Comparison of ENCODE assay signal across 15 cellular contexts in the genomic region with DNA sequence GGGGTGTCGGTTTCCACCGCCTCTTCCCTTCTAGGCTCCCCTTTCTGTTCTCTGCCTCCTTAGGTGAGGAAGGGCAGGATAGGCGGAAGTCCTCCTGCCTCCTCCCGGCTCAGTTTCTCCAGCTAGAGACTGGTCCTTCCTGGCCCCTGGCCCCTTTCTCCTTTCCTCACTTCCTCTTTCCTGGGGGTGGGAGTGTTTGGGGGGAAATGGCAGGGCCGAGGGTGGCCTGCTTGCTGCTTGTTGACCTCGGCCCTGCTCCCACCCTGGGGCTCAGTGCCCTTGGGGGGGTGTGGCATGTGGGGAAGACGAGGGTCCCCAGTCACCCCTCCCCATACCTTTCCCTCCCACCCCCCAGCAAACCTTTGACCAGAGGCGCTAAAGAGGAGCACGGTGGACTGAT. TPM values are rescaled to one million over a fixed set of nuclear protein-coding genes. Genes with fewer than 3 reads are reported as not detected.
DNase-seq lines count a peak whose midpoint lies in the region; ATAC-seq, FAIRE-seq and TF ChIP-seq lines count a peak whose summit lies in the region.
"Had no signal": no experiment of that assay in that cellular context is flagged by ENCODE, and none has a peak within 500 bp of the region (broad histone marks: within the 10 kb centered on the region; RNA-seq: fewer than 3 reads in every experiment).

No MANE protein-coding gene starts in this region.

- 66 to 67% methylated on average over 9 of the region's 9 CpGs for WGBS in heart right ventricle, 2 donors

- H4K20me1 ChIP-seq in astrocyte (ENCODE audit: insufficient read depth, low read length): peaks cover 94% of the 10 kb centered on the region

- no peak overlapping the region for H3K4me2 ChIP-seq in astrocyte (ENCODE audit: low read length)

- H3K36me3 Mint-ChIP-seq in CD8-positive, alpha-beta T cell: peaks cover 62% of the 10 kb centered on the region
- peaks cover 17% of the 10 kb centered on the region for H3K36me3 Mint-ChIP-seq in astrocyte (ENCODE audit: low read depth, unreplicated experiment)
- peaks cover 40% of the 10 kb centered on the region for H3K36me3 Mint-ChIP-seq in nephron progenitor cell (ENCODE audit: low read depth)

- H3K27me3 ChIP-seq in CD8-positive, alpha-beta T cell (ENCODE audit: insufficient read depth, low read length): no peaks in the 10 kb centered on the region
- H3K27me3 ChIP-seq in astrocyte (ENCODE audit: insufficient read depth, low read length) (no peaks in the 10 kb centered on the region), heart right ventricle (no peaks in the 10 kb centered on the region)
- H3K27me3 ChIP-seq: Peyer's patch, thyroid gland had no signal

- POLR2A ChIA-PET in CD8-positive, alpha-beta T cell (lab: Charles Lee): no interaction called here
- POLR2A ChIA-PET in HEK293 (lab: Yijun Ruan, JAX): interaction anchor here (1.6 kb wide), 1 partner anchor 12 kb away, joined by 4 read pairs; no protein-coding TSS in a partner anchor

- H3K79me2 ChIP-seq in astrocyte (ENCODE audit: insufficient read depth, low read length): peaks cover 99% of the 10 kb centered on the region

- no peak overlapping the region for H2AFZ ChIP-seq in astrocyte (ENCODE audit: low read depth, low read length)

- no peaks in the 10 kb centered on the region for H3K9me3 Mint-ChIP-seq in CD8-positive, alpha-beta T cell
- H3K9me3 Mint-ChIP-seq in astrocyte (ENCODE audit: unreplicated experiment) (no peaks in the 10 kb centered on the region), nephron progenitor cell (no peaks in the 10 kb centered on the region)

- intact Hi-C loops in CD8-positive, alpha-beta T cell (cut with DNase I, micrococcal nuclease): loop anchor here (10.0 kb wide), 3 partner anchors 465 to 655 kb away; a partner anchor contains a TSS
- intact Hi-C loops in heart right ventricle (cut with DNase I): no loop called here

- no peak for FAIRE-seq in astrocyte (lab: Jason Lieb, UNC)

- H3K4me1 Mint-ChIP-seq in CD8-positive, alpha-beta T cell (ENCODE audit: low read depth): peaks cover 54% of the 10 kb centered on the region
- H3K4me1 Mint-ChIP-seq in astrocyte (ENCODE audit: low read depth, unreplicated experiment): peaks cover 28% of the 10 kb centered on the region
- H3K4me1 Mint-ChIP-seq in nephron progenitor cell: peaks cover 43% of the 10 kb centered on the region

- H3K9ac ChIP-seq in astrocyte (ENCODE audit: low read length): no peak overlapping the region

- H3K36me3 ChIP-seq in CD8-positive, alpha-beta T cell (ENCODE audit: insufficient read depth, low read length): peaks cover 55% of the 10 kb centered on the region
- H3K36me3 ChIP-seq in HEK293 (ENCODE audit: control insufficient read depth in 2 of 2, insufficient read depth in 1 of 2, low read length in 2 of 2): peaks cover 52 to 84% of the 10 kb centered on the region in 2 experiments
- H3K36me3 ChIP-seq in astrocyte (ENCODE audit: insufficient read depth, low read length): peaks cover 21% of the 10 kb centered on the region
- H3K36me3 ChIP-seq in heart right ventricle: peaks cover 0 to 65% (median 38%) of the 10 kb centered on the region in 9 donors

- peak overlapping the region; percentile 79 for H3K27ac Mint-ChIP-seq in CD8-positive, alpha-beta T cell
- H3K27ac Mint-ChIP-seq in astrocyte (ENCODE audit: unreplicated experiment) (no peak overlapping the region), nephron progenitor cell (peak overlapping the region; percentile 99)

- H3K9me3 ChIP-seq in CD8-positive, alpha-beta T cell (ENCODE audit: low read length): no peaks in the 10 kb centered on the region
- H3K9me3 ChIP-seq in HEK293 (ENCODE audit: control insufficient read depth, insufficient read depth, low read depth, low read length) (no peaks in the 10 kb centered on the region), astrocyte (ENCODE audit: insufficient read depth, low read depth, low read length) (no peaks in the 10 kb centered on the region), heart right ventricle (no peaks in the 10 kb centered on the region)
- H3K9me3 ChIP-seq: Peyer's patch, psoas muscle, thyroid gland had no signal

- no peaks in the 10 kb centered on the region for H3K27me3 Mint-ChIP-seq in CD8-positive, alpha-beta T cell (ENCODE audit: low read depth)
- H3K27me3 Mint-ChIP-seq in astrocyte (ENCODE audit: low read depth, unreplicated experiment) (no peaks in the 10 kb centered on the region), nephron progenitor cell (ENCODE audit: low read depth, poor library complexity) (no peaks in the 10 kb centered on the region)

- H3K27ac ChIP-seq in CD8-positive, alpha-beta T cell (ENCODE audit: low read depth, low read length): no peak overlapping the region
- H3K27ac ChIP-seq in HEK293 (ENCODE audit: extremely low read depth, low read depth, low read length) (no peak overlapping the region), astrocyte (ENCODE audit: low read depth, low read length) (no peak overlapping the region), heart right ventricle (no peak overlapping the region)
- H3K27ac ChIP-seq: Peyer's patch, psoas muscle, thyroid gland had no signal

- no peak for TF ChIP-seq CTCF in CD8-positive, alpha-beta T cell (IDR thresholded peaks at IDR 0.05)
- TF ChIP-seq CTCF in HEK293 (tag by site-specific recombination; IDR thresholded peaks at IDR 0.05) (no peak), astrocyte (IDR thresholded peaks at IDR 0.05; ENCODE audit: insufficient read depth, low read depth, low read length) (no peak), nephron progenitor cell (IDR thresholded peaks at IDR 0.05) (no peak), heart right ventricle (IDR thresholded peaks at IDR 0.05) (no peak)

- no peak overlapping the region for H3K4me3 ChIP-seq in CD8-positive, alpha-beta T cell (ENCODE audit: low read depth, low read length)
- H3K4me3 ChIP-seq in HEK293 (ENCODE audit: low read depth, low read length) (no peak overlapping the region), astrocyte (ENCODE audit: insufficient read depth, low read depth, low read length) (no peak overlapping the region), heart right ventricle (no peak overlapping the region)
- H3K4me3 ChIP-seq: Peyer's patch, psoas muscle, thyroid gland had no signal

- no peak for DNase-seq in CD8-positive, alpha-beta T cell
- no peak for DNase-seq in astrocyte (ENCODE audit: low read depth)
- DNase-seq in nephron progenitor cell: no peak
- DNase-seq in UCSD-AML1 (lab: John Stamatoyannopoulos, UW; ENCODE audit: unreplicated experiment): no peak
- DNase-seq in OCI-M2 (lab: John Stamatoyannopoulos, UW; ENCODE audit: unreplicated experiment): no peak
- no peak for DNase-seq in heart right ventricle
- DNase-seq: activated CD4-positive, alpha-beta T cell treated with anti-CD3 and anti-CD28 coated beads for 48 hours; kidney glomerular epithelial cell; NCI-H187 treated with DMSO at 0.1 percent for 48 hours; NCI-H526 treated with DMSO at 0.1 percent for 48 hours; Peyer's patch; SW 1271; thyroid gland had no signal

- H3K4me3 Mint-ChIP-seq in CD8-positive, alpha-beta T cell: no peak overlapping the region
- peak overlapping the region; percentile 45 for H3K4me3 Mint-ChIP-seq in astrocyte (ENCODE audit: unreplicated experiment)
- H3K4me3 Mint-ChIP-seq in nephron progenitor cell: peak overlapping the region; percentile 69

- peaks cover 41% of the 10 kb centered on the region for H3K4me1 ChIP-seq in CD8-positive, alpha-beta T cell (ENCODE audit: insufficient read depth, low read length)
- peaks cover 11% of the 10 kb centered on the region for H3K4me1 ChIP-seq in HEK293 (ENCODE audit: control insufficient read depth, insufficient read depth, low read length)
- peaks cover 26% of the 10 kb centered on the region for H3K4me1 ChIP-seq in astrocyte (ENCODE audit: insufficient read depth, low read length)
- H3K4me1 ChIP-seq in heart right ventricle: peaks cover 35 to 53% (median 43%) of the 10 kb centered on the region in 9 donors

- no peak for ATAC-seq in CD8-positive, alpha-beta T cell
- ATAC-seq in heart right ventricle: no peak
- ATAC-seq: psoas muscle had no signal

- CTCF ChIA-PET in CD8-positive, alpha-beta T cell (lab: Charles Lee): no interaction called here
- CTCF ChIA-PET in HEK293 (lab: Yijun Ruan, JAX): interaction anchor here (0.6 to 1.7 kb wide), 3 partner anchors 12 to 650 kb away, joined by 3 to 10 read pairs (median 3); no protein-coding TSS in a partner anchor

TF ChIP-seq in HEK293, 187 proteins besides CTCF, POLR2A, EP300 and RAD21:
- TF ChIP-seq ZNF529 (tag by site-specific recombination; IDR thresholded peaks at IDR 0.05; ENCODE audit: insufficient replicate concordance) (no peak), KLF9 (tag by site-specific recombination; IDR thresholded peaks at IDR 0.05; ENCODE audit: low read depth) (0 out of 2 replicates have a peak, but pooled peaks have one; percentile 33)

RNA-seq across cellular contexts. Expression of a gene that starts 5.0 kb away (rescaled TPM):
- 100 to 1,000 TPM; 197 to 201 TPM for total RNA-seq in CD8-positive, alpha-beta T cell
- total RNA-seq in astrocyte (183 and 194 TPM in 2 replicates), heart right ventricle (100 to 1,000 TPM in 1 of 10 donors, 10 to 100 TPM in 9; 64.1 to 100 (median 72.9) TPM)
- 10 to 100 TPM; 75.5 to 90.2 TPM for polyA plus RNA-seq in heart right ventricle

RNA-seq across cellular contexts. Expression of a gene that starts 11.8 kb away (rescaled TPM):
- 1 to 10 TPM; 1.3 to 2.6 TPM for total RNA-seq in CD8-positive, alpha-beta T cell
- total RNA-seq in astrocyte: 12.2 and 12.8 TPM in 2 replicates
- total RNA-seq in heart right ventricle: 10 to 100 TPM; 12.1 to 20.0 (median 13.3) TPM
- 10 to 100 TPM; 15.3 to 29.6 TPM for polyA plus RNA-seq in heart right ventricle

RNA-seq across cellular contexts. Expression of a gene that starts 15.2 kb away (rescaled TPM):
- total RNA-seq in CD8-positive, alpha-beta T cell: 10 to 100 TPM; 41.1 to 45.2 TPM
- total RNA-seq in astrocyte (145 and 156 TPM in 2 replicates), heart right ventricle (100 to 1,000 TPM; 127 to 305 (median 140) TPM)
- polyA plus RNA-seq in heart right ventricle: 100 to 1,000 TPM; 134 to 140 TPM

RNA-seq across cellular contexts. Expression of a gene that starts 16.4 kb away (rescaled TPM):
- total RNA-seq in CD8-positive, alpha-beta T cell: 10 to 100 TPM; 25.6 to 25.7 TPM
- total RNA-seq in astrocyte (28.4 and 30.0 TPM in 2 replicates), heart right ventricle (10 to 100 TPM in 1 of 10 donors, 1 to 10 TPM in 9; 4.0 to 15.6 (median 6.5) TPM)
- 10 to 100 TPM in 1 of 2 donors, 1 to 10 TPM in 1; 5.6 to 10.8 TPM for polyA plus RNA-seq in heart right ventricle

RNA-seq across cellular contexts. Expression of a gene that starts 19.0 kb away (rescaled TPM):
- 10 to 100 TPM; 30.1 to 32.0 TPM for total RNA-seq in CD8-positive, alpha-beta T cell
- 35.8 and 36.6 TPM in 2 replicates for total RNA-seq in astrocyte
- total RNA-seq in heart right ventricle: 10 to 100 TPM; 16.6 to 24.9 (median 21.1) TPM
- polyA plus RNA-seq in heart right ventricle: 10 to 100 TPM; 16.5 to 29.9 TPM

Comparison
In these comparisons a context has a peak if more than half of its experiments do, and no peak if none do; other contexts are left out.
1. intact Hi-C loops: an anchor here in CD8-positive, alpha-beta T cell (10.0 kb wide); none called in heart right ventricle.